8 cellular contexts compared by ENCODE assay signal in genomic region chr9:121499427-121500164, GRCh38. TPM values are rescaled to one million over a fixed set of nuclear protein-coding genes. Genes with fewer than 3 reads are reported as not detected.
DNase-seq lines count a peak whose midpoint lies in the region; ATAC-seq and TF ChIP-seq lines count a peak whose summit lies in the region.

Gene GGTA1 (minus strand): TSS chr9:121499844. CDS start chr9:121467922, 31,922 bp downstream.

- H3K36me3 ChIP-seq in PC-3 (ENCODE audit: low read depth, low read length) (no peaks in the 10 kb centered on the region), colonic mucosa (no peaks in the 10 kb centered on the region)

- H3K4me3 ChIP-seq in PC-3 (ENCODE audit: low read length) (peak within 1 kb of the TSS; percentile 62), colonic mucosa (peak within 1 kb of the TSS; percentile 32)

- H3K4me1 ChIP-seq in PC-3 (ENCODE audit: insufficient read depth, low read length) (peaks cover 14% of the 10 kb centered on the region), colonic mucosa (peaks cover 13% of the 10 kb centered on the region)

- H3K9ac ChIP-seq in PC-3 (ENCODE audit: low read length), result no peak within 1 kb of the TSS
- peak within 1 kb of the TSS; percentile 6 to 48 for H3K9ac ChIP-seq in colonic mucosa (ENCODE audit: low read depth in 2 of 2, low read length in 2 of 2)

- POLR2A ChIA-PET in PC-3 (lab: Charles Lee; ENCODE audit: unreplicated experiment), result no interaction called here

- peak within 1 kb of the TSS; percentile 79 for H2AFZ ChIP-seq in PC-3 (ENCODE audit: low read length)

- CTCF ChIA-PET in PC-3 (lab: Charles Lee), result no interaction called here

- TF ChIP-seq CTCF in GM13976 (IDR thresholded peaks at IDR 0.05; ENCODE audit: borderline replicate concordance, control extremely low read depth, extremely low read depth, insufficient read depth, missing control alignments), result no peak
- no peak for TF ChIP-seq CTCF in PC-3 (conservative IDR thresholded peaks at IDR 0.05; ENCODE audit: low read depth, low read length)
- no peak for TF ChIP-seq CTCF in colonic mucosa (IDR thresholded peaks at IDR 0.05)

- DNase-seq in AG08395 (ENCODE audit: low spot score), result peak; percentile 67
- DNase-seq in GM13976 (ENCODE audit: low spot score), result peak; percentile 72
- peak; percentile 32 for DNase-seq in PC-3
- DNase-seq in colonic mucosa, result peak; percentile 45
- peak; percentile 21 for DNase-seq in kidney glomerular epithelial cell (lab: John Stamatoyannopoulos, UW)
- peak; percentile 27 for DNase-seq in stimulated activated CD8-positive, alpha-beta memory T cell treated with anti-CD3 and anti-CD28 coated beads, Interleukin-4, amount 100 ng/mL, for 48 hours
- no peak for DNase-seq in KG1 (lab: John Stamatoyannopoulos, UW)

- H3K4me2 ChIP-seq in PC-3 (ENCODE audit: low read length), result peak within 1 kb of the TSS; percentile 93

- ATAC-seq in PC-3 (peak; percentile 65), HG03457 (IDR thresholded peaks at IDR 0.05; ENCODE audit: unreplicated experiment) (no peak)

- intact Hi-C loops in PC-3 (cut with micrococcal nuclease) (no loop called here), colonic mucosa (cut with DNase I) (no loop called here)

- no TSS peak for BruUV-seq in PC-3 (replicated peaks; lab: Mats Ljungman, UMichigan)

- H3K9me2 ChIP-seq in PC-3 (replicated peaks; ENCODE audit: low read length), result no peaks in the 10 kb centered on the region

- no peaks in the 10 kb centered on the region for H3K9me3 ChIP-seq in PC-3 (ENCODE audit: low read length)
- H3K9me3 ChIP-seq in colonic mucosa, result no peaks in the 10 kb centered on the region

- H3K27ac ChIP-seq in PC-3 (ENCODE audit: low read length), result no peak within 1 kb of the TSS
- H3K27ac ChIP-seq in colonic mucosa, result peak within 1 kb of the TSS; percentile 8

- peaks cover 7% of the 10 kb centered on the region; the same call in 1 of the 2 replicates for H3K27me3 ChIP-seq in PC-3 (ENCODE audit: low read length)
- H3K27me3 ChIP-seq in colonic mucosa, result peaks cover 11% of the 10 kb centered on the region

- no peaks in the 10 kb centered on the region for H3K79me2 ChIP-seq in PC-3 (ENCODE audit: low read length)

- no peaks in the 10 kb centered on the region for H4K20me1 ChIP-seq in PC-3 (ENCODE audit: low read length)

- in situ Hi-C loops in GM13976 (cut with MboI; ENCODE audit: low sequenced_read_pairs, unreplicated experiment), result no loop called here

- H3F3A ChIP-seq in PC-3 (ENCODE audit: low read length, unreplicated experiment), result no peaks in the 10 kb centered on the region

RNA-seq across cellular contexts. Expression of gene GGTA1, which starts in this region (rescaled TPM):
- total RNA-seq in PC-3 (2014; rRNA removed) (not detected in 2 replicates), colonic mucosa (1 to 10 TPM in 1 of 2 donors, under 1 TPM in 1; 0.94 to 4.2 TPM)

Comparison
In these comparisons a context has a peak if more than half of its experiments do, and no peak if none do; other contexts are left out.
1. Peak in DNase-seq, ATAC-seq, H3K4me3 ChIP-seq and H3K4me2 ChIP-seq in PC-3; RNA of the gene not detected or under 1 TPM.